ENCODE assay signal across 3 cellular contexts in genomic region chrX:134015510-134015909, GRCh38. TPM values are rescaled to one million over a fixed set of nuclear protein-coding genes. Genes with fewer than 3 reads are reported as not detected.
"Had no signal": no experiment of that assay in that cellular context is flagged by ENCODE, and none has a peak within 500 bp of the region (broad histone marks: within the 10 kb centered on the region; RNA-seq: fewer than 3 reads in every experiment).

No MANE protein-coding gene starts in this region.

RNA-seq across cellular contexts. Expression of gene GPC3, which starts 30.1 kb away (rescaled TPM):
- total RNA-seq: activated B cell treated with CpG ODN at 0.5 μM for 24 hours; activated CD8-positive, alpha-beta memory T cell treated with anti-CD3 and anti-CD28 coated beads for 36 hours; activated CD8-positive, alpha-beta memory T cell treated with anti-CD3 and anti-CD28 coated beads, Interleukin-2, amount 10 ng/mL, durations not matched to agents 7 days and 5 days had no signal
